ENCODE assay signal across 8 cellular contexts in the genomic region with DNA sequence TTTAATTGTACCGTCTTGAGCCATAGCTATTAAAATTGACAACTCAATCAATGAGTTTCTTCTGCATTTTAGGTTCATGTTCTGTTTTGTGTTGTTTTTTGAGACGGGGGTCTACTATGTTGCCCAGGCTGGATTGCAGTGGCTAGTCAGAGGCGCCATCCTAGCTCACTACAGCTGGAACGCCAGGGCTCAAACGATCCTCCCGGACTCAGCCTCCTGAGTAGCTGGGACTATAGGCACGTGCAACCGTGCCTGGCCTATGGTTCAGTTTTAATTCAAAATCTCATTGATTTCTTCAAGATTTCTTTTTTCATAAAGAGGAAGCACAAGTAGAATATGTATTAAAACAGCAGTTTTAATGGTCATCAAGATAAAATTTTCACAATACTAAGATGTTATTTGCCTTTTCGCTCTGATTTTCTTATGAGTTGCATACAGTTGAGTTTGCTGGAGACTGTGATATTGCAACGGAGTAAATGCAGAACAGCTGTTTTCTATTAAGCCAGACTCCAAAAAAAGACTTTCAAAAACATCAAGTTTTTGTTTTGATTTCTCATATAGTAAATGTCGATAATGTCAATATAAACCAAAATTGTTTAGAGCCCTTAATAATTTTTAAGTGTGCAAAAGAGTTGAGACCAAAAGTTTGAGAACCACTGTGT. TPM values are rescaled to one million over a fixed set of nuclear protein-coding genes. Genes with fewer than 3 reads are reported as not detected.
DNase-seq lines count a peak whose midpoint lies in the region; ATAC-seq and TF ChIP-seq lines count a peak whose summit lies in the region.

No MANE protein-coding gene starts in this region.

- H3K27me3 ChIP-seq in Karpas-422 (ENCODE audit: low read length), result no peaks in the 10 kb centered on the region
- H3K27me3 ChIP-seq in neuron (ENCODE audit: insufficient read depth, low read length), result no peaks in the 10 kb centered on the region

- H4K20me1 ChIP-seq in Karpas-422 (ENCODE audit: insufficient read depth, low read depth, low read length), result peaks cover 5% of the 10 kb centered on the region; the same call in 1 of the 2 replicates

- peak overlapping the region; percentile 98 for H3K9ac ChIP-seq in Karpas-422 (ENCODE audit: low read length)

- peaks cover 73% of the 10 kb centered on the region for H3K79me2 ChIP-seq in Karpas-422 (ENCODE audit: low read length)

- 0 out of 2 replicates have a peak overlapping the region, but pooled peaks have one; percentile 18 for H2AFZ ChIP-seq in Karpas-422 (ENCODE audit: low read length)
- peak overlapping the region; percentile 91 for H2AFZ ChIP-seq in neuron (ENCODE audit: low read depth, low read length)

- no peaks in the 10 kb centered on the region for H3K9me3 ChIP-seq in Karpas-422 (ENCODE audit: low read length)
- no peaks in the 10 kb centered on the region for H3K9me3 ChIP-seq in neuron (ENCODE audit: low read length)

- H3K4me1 ChIP-seq in Karpas-422 (ENCODE audit: low read length), result peaks cover 35% of the 10 kb centered on the region
- H3K4me1 ChIP-seq in neuron (ENCODE audit: insufficient read depth, low read length), result peaks cover 23% of the 10 kb centered on the region

- DNase-seq in COR-L47 (lab: John Stamatoyannopoulos, UW) (peak; percentile 7), Karpas-422 (peak; percentile 77), coronary artery (ENCODE audit: low spot score) (no peak), hippocampal formation (lab: John Stamatoyannopoulos, UW) (no peak), HEK293T (ENCODE audit: extremely low spot score) (no peak)

- H3K27ac ChIP-seq in Karpas-422 (ENCODE audit: low read length), result peak overlapping the region; percentile 47; the same call in 1 of the 2 replicates
- no peak overlapping the region for H3K27ac ChIP-seq in coronary artery

- peak overlapping the region; percentile 84 for H3K4me3 ChIP-seq in Karpas-422 (ENCODE audit: low read length)
- H3K4me3 ChIP-seq in coronary artery, result peak overlapping the region; percentile 100
- peak overlapping the region; percentile 64 for H3K4me3 ChIP-seq in neuron (ENCODE audit: low read length)

- peaks cover 10% of the 10 kb centered on the region; the same call in 1 of the 2 replicates for H3K36me3 ChIP-seq in Karpas-422 (ENCODE audit: insufficient read depth, low read length)
- peaks cover 12% of the 10 kb centered on the region for H3K36me3 ChIP-seq in neuron (ENCODE audit: insufficient read depth, low read length)

- CTCF ChIA-PET in HEK293T (lab: Yijun Ruan, JAX), result interaction anchor here (1.0 to 1.1 kb wide), 2 partner anchors 24 to 64 kb away, joined by 3 to 5 read pairs; no protein-coding TSS in a partner anchor

- ATAC-seq in GM21526 (IDR thresholded peaks at IDR 0.05; ENCODE audit: low FRiP score, unreplicated experiment) (no peak), HG02623 (IDR thresholded peaks at IDR 0.05; ENCODE audit: unreplicated experiment) (no peak)

- H3K9me2 ChIP-seq in Karpas-422 (replicated peaks; ENCODE audit: insufficient read depth, low read length), result no peaks in the 10 kb centered on the region

- POLR2A ChIA-PET in HEK293T (lab: Yijun Ruan, JAX), result interaction anchor here (0.9 to 2.2 kb wide), 13 partner anchors 10 to 199 kb away, joined by 3 to 14 read pairs (median 5); no protein-coding TSS in a partner anchor

- TF ChIP-seq CTCF in coronary artery (IDR thresholded peaks at IDR 0.05), result no peak

- peak overlapping the region; percentile 75 for H3K4me2 ChIP-seq in Karpas-422 (ENCODE audit: low read depth, low read length, poor library complexity, severe bottlenecking)

TF ChIP-seq in HEK293T, 16 proteins besides CTCF, POLR2A, EP300 and RAD21:
- no peak for TF ChIP-seq BHLHE40 (IDR thresholded peaks at IDR 0.05; ENCODE audit: borderline replicate concordance)
- no peak for TF ChIP-seq FOXA1 (IDR thresholded peaks at IDR 0.05)
- no peak for TF ChIP-seq SUZ12 (IDR thresholded peaks at IDR 0.05)
- no peak for TF ChIP-seq HDGF (IDR thresholded peaks at IDR 0.05; ENCODE audit: borderline replicate concordance)
- no peak for TF ChIP-seq SP1 (IDR thresholded peaks at IDR 0.05)
- TF ChIP-seq FOXK2 (IDR thresholded peaks at IDR 0.05), result no peak
- TF ChIP-seq ZNF384 (IDR thresholded peaks at IDR 0.05), result no peak
- TF ChIP-seq TARDBP (IDR thresholded peaks at IDR 0.05), result no peak

RNA-seq across cellular contexts. Expression of a gene that starts 1.1 kb away (rescaled TPM):
- total RNA-seq in Karpas-422 (2014; rRNA removed; shearing (Covaris generic); ENCODE audit: low replicate concordance), result 17.9 and 43.8 TPM in 2 replicates

Comparison
In these comparisons a context has a peak if more than half of its experiments do, and no peak if none do; other contexts are left out.
1. DNase-seq: peak in COR-L47 (single experiment) and Karpas-422 (single experiment); none in coronary artery (single experiment), hippocampal formation (0 of 2) and HEK293T (single experiment).
2. Peak in every context shown above with its lines, with median percentiles within 50 percentile points of each other: H3K4me3 ChIP-seq.